In genomic region chr9:21395778-21396717, GRCh38 we compare ENCODE assay signal across 9 cellular contexts. TPM values are rescaled to one million over a fixed set of nuclear protein-coding genes. Genes with fewer than 3 reads are reported as not detected.
DNase-seq lines count a peak whose midpoint lies in the region; ATAC-seq, FAIRE-seq and TF ChIP-seq lines count a peak whose summit lies in the region.
"Had no signal": no experiment of that assay in that cellular context is flagged by ENCODE, and none has a peak within 500 bp of the region (broad histone marks: within the 10 kb centered on the region; RNA-seq: fewer than 3 reads in every experiment).

No MANE protein-coding gene starts in this region.

- in situ Hi-C loops in KBM-7 (cut with MboI; ENCODE audit: low pct_unique_long_range_greater_than_20kb, low sequenced_read_pairs) = no loop called here

- H3K4me3 ChIP-seq in DND-41 (ENCODE audit: low read depth in 1 of 2, low read length in 2 of 2) = peak overlapping the region in 1 of 2 experiments; percentile 54; a peak in 2 of 4 replicates
- H3K4me3 ChIP-seq in ectodermal cell (ENCODE audit: insufficient read depth, low read depth, low read length) = peak overlapping the region; percentile 49

- H3K9me3 ChIP-seq in DND-41 (ENCODE audit: insufficient read depth, low read length, severe bottlenecking) = no peaks in the 10 kb centered on the region
- H3K9me3 ChIP-seq in ectodermal cell (ENCODE audit: control insufficient read depth, low read length) = no peaks in the 10 kb centered on the region

- H4K20me1 ChIP-seq in DND-41 (ENCODE audit: insufficient read depth, low read length) = no peaks in the 10 kb centered on the region

- H3K9ac ChIP-seq in DND-41 (ENCODE audit: low read depth, low read length) = peak overlapping the region; percentile 35

- no peaks in the 10 kb centered on the region for H3K36me3 Mint-ChIP-seq in mesothelial cell of epicardium

- peak overlapping the region; percentile 63 for H3K4me3 Mint-ChIP-seq in mesothelial cell of epicardium

- H3K27ac ChIP-seq in DND-41 (ENCODE audit: low read length) (no peak overlapping the region), ectodermal cell (ENCODE audit: insufficient read depth, low read depth, low read length, poor library complexity, severe bottlenecking) (no peak overlapping the region)

- no peaks in the 10 kb centered on the region for H3K9me3 Mint-ChIP-seq in mesothelial cell of epicardium

- H3K4me1 Mint-ChIP-seq in mesothelial cell of epicardium = peaks cover 14% of the 10 kb centered on the region

- H3K27me3 Mint-ChIP-seq in mesothelial cell of epicardium (ENCODE audit: low read depth) = peaks cover 3% of the 10 kb centered on the region

- no peak overlapping the region for H3K27ac Mint-ChIP-seq in mesothelial cell of epicardium

- peak; percentile 92 for ATAC-seq in DND-41 (ENCODE audit: insufficient read depth, low read depth)
- ATAC-seq in GM21423 (IDR thresholded peaks at IDR 0.05; ENCODE audit: unreplicated experiment) = peak; percentile 74

- no peaks in the 10 kb centered on the region for H3K79me2 ChIP-seq in DND-41 (ENCODE audit: insufficient read depth, low read length)

- 11 to 12% methylated on average over 40 of the region's 40 CpGs for WGBS in ectodermal cell, 2 experiments

- H3K4me2 ChIP-seq in DND-41 (ENCODE audit: insufficient read depth, low read length) = peak overlapping the region; percentile 80

- peak overlapping the region; percentile 69 for H2AFZ ChIP-seq in DND-41 (ENCODE audit: low read depth, low read length)

- DNase-seq in DND-41 (peak; percentile 52), KBM-7 (peak; percentile 64), mesothelial cell of epicardium (ENCODE audit: low spot score in 2 of 2, unreplicated experiment in 2 of 2) (peak; percentile 51 to 84), RCC 7860 (ENCODE audit: low spot score) (no peak)
- peak; percentile 52 to 56 for DNase-seq in activated CD4-positive, alpha-beta T cell treated with anti-CD3 and anti-CD28 coated beads, Interleukin-2, amount 50 U/mL, for 4 hours
- peak; percentile 42 to 51 for DNase-seq in stimulated activated CD8-positive, alpha-beta memory T cell treated with anti-CD3 and anti-CD28 coated beads, Interleukin-2, amount 100 ng/mL, for 48 hours (ENCODE audit: low read depth in 2 of 2)

- no peak for FAIRE-seq in RCC 7860 (lab: Jason Lieb, UNC)
- FAIRE-seq: endometrium had no signal

- peaks cover 43% of the 10 kb centered on the region for H3K27me3 ChIP-seq in DND-41 (ENCODE audit: insufficient read depth, low read length, poor library complexity)
- peaks cover 32% of the 10 kb centered on the region for H3K27me3 ChIP-seq in ectodermal cell (ENCODE audit: control insufficient read depth, insufficient read depth, low read length, poor library complexity, severe bottlenecking)

- H3K36me3 ChIP-seq in DND-41 (ENCODE audit: insufficient read depth, low read length) = no peaks in the 10 kb centered on the region
- H3K36me3 ChIP-seq in ectodermal cell (ENCODE audit: control insufficient read depth, insufficient read depth, low read length) = no peaks in the 10 kb centered on the region

- H3K4me1 ChIP-seq in DND-41 (ENCODE audit: insufficient read depth, low read length) (peaks cover 9% of the 10 kb centered on the region), ectodermal cell (ENCODE audit: control insufficient read depth, insufficient read depth, low read length) (no peaks in the 10 kb centered on the region)

- TF ChIP-seq CTCF in DND-41 (IDR thresholded peaks at IDR 0.05; ENCODE audit: borderline replicate concordance, extremely low read depth, low read length, poor library complexity, severe bottlenecking) = peak; percentile 86
- peak; percentile 81 for TF ChIP-seq CTCF in mesothelial cell of epicardium (IDR thresholded peaks at IDR 0.05; ENCODE audit: unreplicated experiment)

RNA-seq across cellular contexts. Expression of gene IFNA2, which starts 10.8 kb away (rescaled TPM):
- polyA plus RNA-seq in ectodermal cell (2013, experiment 1 of 4) = not detected
- not detected for polyA plus RNA-seq in ectodermal cell (2013, experiment 2 of 4)
- polyA plus RNA-seq in ectodermal cell (2013, experiment 3 of 4) = not detected
- polyA plus RNA-seq in ectodermal cell (2013, experiment 4 of 4) = not detected
- 0.34 to 0.62 TPM (median 0.58 TPM) in 3 replicates for total RNA-seq in mesothelial cell of epicardium

RNA-seq across cellular contexts. Expression of gene IFNA8, which starts 12.9 kb away (rescaled TPM):
- polyA plus RNA-seq in ectodermal cell (2013, experiment 1 of 4) = not detected
- polyA plus RNA-seq in ectodermal cell (2013, experiment 2 of 4) = not detected
- polyA plus RNA-seq in ectodermal cell (2013, experiment 3 of 4) = not detected
- polyA plus RNA-seq in ectodermal cell (2013, experiment 4 of 4) = not detected
- total RNA-seq in mesothelial cell of epicardium = not detected in 3 replicates

RNA-seq across cellular contexts. Expression of gene IFNA13, which starts 28.2 kb away (rescaled TPM):
- not detected for polyA plus RNA-seq in ectodermal cell (2013, experiment 1 of 4)
- not detected for polyA plus RNA-seq in ectodermal cell (2013, experiment 2 of 4)
- not detected for polyA plus RNA-seq in ectodermal cell (2013, experiment 3 of 4)
- not detected for polyA plus RNA-seq in ectodermal cell (2013, experiment 4 of 4)
- total RNA-seq in mesothelial cell of epicardium = 0.60 to 1.0 TPM (median 0.66 TPM) in 3 replicates

RNA-seq across cellular contexts. Expression of gene IFNA1, which starts 44.2 kb away (rescaled TPM):
- not detected for polyA plus RNA-seq in ectodermal cell (2013, experiment 1 of 4)
- polyA plus RNA-seq in ectodermal cell (2013, experiment 2 of 4) = not detected
- not detected for polyA plus RNA-seq in ectodermal cell (2013, experiment 3 of 4)
- not detected for polyA plus RNA-seq in ectodermal cell (2013, experiment 4 of 4)
- total RNA-seq in mesothelial cell of epicardium = not detected in 3 replicates

RNA-seq across cellular contexts. Expression of gene IFNA6, which starts 45.4 kb away (rescaled TPM):
- not detected for polyA plus RNA-seq in ectodermal cell (2013, experiment 1 of 4)
- not detected for polyA plus RNA-seq in ectodermal cell (2013, experiment 2 of 4)
- not detected for polyA plus RNA-seq in ectodermal cell (2013, experiment 3 of 4)
- polyA plus RNA-seq in ectodermal cell (2013, experiment 4 of 4) = not detected
- total RNA-seq in mesothelial cell of epicardium = 0.14 TPM in 1 of 3 replicates, not detected in the others
